In the genomic region with DNA sequence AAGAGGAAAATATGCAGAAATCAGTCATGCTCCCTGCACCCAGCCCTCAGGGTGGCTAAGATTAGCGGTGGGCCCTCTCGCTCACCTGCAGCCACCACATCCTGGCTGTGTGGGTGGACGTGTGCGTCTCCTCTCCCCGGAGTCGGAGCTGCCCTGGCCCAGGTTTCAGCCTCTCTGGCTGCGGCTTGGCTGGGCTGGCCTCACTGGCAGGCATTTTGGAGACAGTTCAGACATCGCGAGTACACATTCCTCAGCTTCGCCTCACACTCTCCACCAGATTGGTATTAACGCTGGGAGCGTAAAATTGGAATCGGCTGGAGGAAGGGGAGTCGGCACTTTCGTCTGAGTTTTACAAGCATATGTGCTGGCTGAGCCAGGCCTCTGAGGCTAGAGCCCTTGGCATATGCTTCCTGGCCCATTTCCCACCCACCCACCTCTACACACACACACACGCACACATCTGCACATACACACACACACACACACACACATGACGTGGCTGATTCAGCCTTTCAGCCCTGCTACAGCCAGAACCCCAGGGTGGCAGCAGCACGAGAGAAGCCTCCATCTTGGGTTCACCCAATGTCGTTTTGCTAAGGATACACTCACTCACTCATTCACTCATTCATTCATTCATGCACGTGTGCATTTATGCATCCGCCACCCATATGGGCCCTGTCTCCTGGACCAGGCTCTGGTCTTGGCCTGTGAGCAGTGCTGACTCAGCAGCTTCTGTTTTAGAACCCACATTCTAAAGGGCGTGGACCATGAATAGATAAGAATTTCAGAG, we compare ENCODE assay signal across 8 cellular contexts. TPM values are rescaled to one million over a fixed set of nuclear protein-coding genes. Genes with fewer than 3 reads are reported as not detected.
DNase-seq lines count a peak whose midpoint lies in the region; ATAC-seq and TF ChIP-seq lines count a peak whose summit lies in the region.

No MANE protein-coding gene starts in this region.

- H3K27ac Mint-ChIP-seq in osteocyte (ENCODE audit: unreplicated experiment), result no peak overlapping the region

- no peaks in the 10 kb centered on the region for H3K36me3 Mint-ChIP-seq in osteocyte (ENCODE audit: unreplicated experiment)

- H3K4me3 ChIP-seq in SJCRH30, result no peak overlapping the region
- no peak overlapping the region for H3K4me3 ChIP-seq in gastroesophageal sphincter

- H3K4me1 ChIP-seq in SJCRH30, result peaks cover 4% of the 10 kb centered on the region; the same call in 1 of the 2 replicates
- H3K4me1 ChIP-seq in gastroesophageal sphincter, result peaks cover 0 to 13% (median 3%) of the 10 kb centered on the region in 3 donors

- no peak for TF ChIP-seq CTCF in gastroesophageal sphincter (IDR thresholded peaks at IDR 0.05)
- TF ChIP-seq CTCF in osteocyte (IDR thresholded peaks at IDR 0.05), result no peak

- H3K36me3 ChIP-seq in SJCRH30 (no peaks in the 10 kb centered on the region), gastroesophageal sphincter (peaks cover 0 to 7% of the 10 kb centered on the region in 2 donors)

- DNase-seq in Daoy (ENCODE audit: low read depth) (peak; percentile 65), H4 (ENCODE audit: low spot score) (peak; percentile 72), SJCRH30 (peak; percentile 50 to 53), activated gamma-delta T cell (lab: John Stamatoyannopoulos, UW) (no peak), osteocyte (ENCODE audit: extremely low spot score, unreplicated experiment) (no peak)

- no peaks in the 10 kb centered on the region for H3K9me3 Mint-ChIP-seq in osteocyte (ENCODE audit: unreplicated experiment)

- H3K9me3 ChIP-seq in SJCRH30 (replicated peaks) (no peaks in the 10 kb centered on the region), gastroesophageal sphincter (no peaks in the 10 kb centered on the region)

- H3K27me3 ChIP-seq in SJCRH30 (no peaks in the 10 kb centered on the region), gastroesophageal sphincter (no peaks in the 10 kb centered on the region)

- TF ChIP-seq EP300 in gastroesophageal sphincter (IDR thresholded peaks at IDR 0.05), result no peak

- TF ChIP-seq POLR2A in gastroesophageal sphincter (IDR thresholded peaks at IDR 0.05), result no peak

- no peaks in the 10 kb centered on the region for H3K4me1 Mint-ChIP-seq in osteocyte (ENCODE audit: unreplicated experiment)

- ATAC-seq in gastroesophageal sphincter, result peak; percentile 76
- ATAC-seq in GM21447 (IDR thresholded peaks at IDR 0.05; ENCODE audit: unreplicated experiment), result no peak
- no peak for ATAC-seq in GM21360 (IDR thresholded peaks at IDR 0.05; ENCODE audit: unreplicated experiment)

- H3K27ac ChIP-seq in SJCRH30 (no peak overlapping the region), gastroesophageal sphincter (peak overlapping the region; percentile 51 to 83 (median 76))

- WGBS in gastroesophageal sphincter (ENCODE audit: low coverage in 1 of 2), 2 donors, result 46 to 86% methylated on average over 3 to 11 of the region's 22 CpGs

- H3K4me3 Mint-ChIP-seq in osteocyte (ENCODE audit: unreplicated experiment), result no peak overlapping the region

- no peaks in the 10 kb centered on the region for H3K27me3 Mint-ChIP-seq in osteocyte (ENCODE audit: unreplicated experiment)

RNA-seq across cellular contexts. Expression of gene BCAS4, which starts 42.9 kb away (rescaled TPM):
- total RNA-seq in Daoy (2014; rRNA removed; shearing (Covaris generic)), result 10.9 and 16.1 TPM in 2 replicates
- total RNA-seq in H4 (2014; rRNA removed; shearing (Covaris generic)), result 7.5 and 11.1 TPM in 2 replicates
- total RNA-seq in SJCRH30 (2014; rRNA removed; shearing (Covaris generic)), result 5.3 and 5.8 TPM in 2 replicates
- total RNA-seq in gastroesophageal sphincter (10 to 100 TPM in 1 of 4 donors, 1 to 10 TPM in 3; 4.4 to 18.7 (median 4.7) TPM), osteocyte (3.5 and 4.2 TPM in 2 replicates)

Comparison
In these comparisons a context has a peak if more than half of its experiments do, and no peak if none do; other contexts are left out.
1. DNase-seq: peak in Daoy (single experiment), H4 (single experiment) and SJCRH30 (2 of 2); none in activated gamma-delta T cell (single experiment) and osteocyte (single experiment).